18 cellular contexts compared by ENCODE assay signal in genomic region chr1:204361341-204361771, GRCh38. TPM values are rescaled to one million over a fixed set of nuclear protein-coding genes. Genes with fewer than 3 reads are reported as not detected.
DNase-seq lines count a peak whose midpoint lies in the region; ATAC-seq and TF ChIP-seq lines count a peak whose summit lies in the region.
"Had no signal": no experiment of that assay in that cellular context is flagged by ENCODE, and none has a peak within 500 bp of the region (broad histone marks: within the 10 kb centered on the region; RNA-seq: fewer than 3 reads in every experiment).

No MANE protein-coding gene starts in this region.

- DNase-seq in activated CD4-positive, alpha-beta T cell treated with anti-CD3 and anti-CD28 coated beads, Interleukin-2, amount 10 ng/mL, durations not matched to agents 24 days and 14 days = no peak
- DNase-seq in activated CD4-positive, alpha-beta T cell treated with anti-CD3 and anti-CD28 coated beads, Interleukin-2, amount 50 U/mL, for 1 hour = no peak
- DNase-seq in cerebellar cortex (ENCODE audit: low spot score) (peak; percentile 60), progenitor cell of endocrine pancreas (ENCODE audit: low spot score, unreplicated experiment) (no peak), NCI-H2196 (lab: John Stamatoyannopoulos, UW; ENCODE audit: unreplicated experiment) (no peak), NCI-H526 treated with DMSO at 0.1 percent for 48 hours (lab: John Stamatoyannopoulos, UW) (no peak)
- DNase-seq: DMS53, GOT3, MG63, NCI-H1092 treated with DMSO at 0.1 percent for 48 hours, NCI-H1694, NCI-H446 treated with DMSO at 0.1 percent for 48 hours, NCI-H774, Peyer's patch, Right ventricle myocardium superior had no signal

- no peaks in the 10 kb centered on the region for H3K36me3 Mint-ChIP-seq in activated CD4-positive, alpha-beta T cell treated with anti-CD3 and anti-CD28 coated beads, Interleukin-2, amount 10 ng/mL, durations not matched to agents 24 days and 14 days (ENCODE audit: low read depth)
- H3K36me3 Mint-ChIP-seq in progenitor cell of endocrine pancreas (ENCODE audit: insufficient read depth) = no peaks in the 10 kb centered on the region

- H3K4me3 Mint-ChIP-seq in activated CD4-positive, alpha-beta T cell treated with anti-CD3 and anti-CD28 coated beads, Interleukin-2, amount 10 ng/mL, durations not matched to agents 24 days and 14 days = no peak overlapping the region
- H3K4me3 Mint-ChIP-seq in progenitor cell of endocrine pancreas (ENCODE audit: low read depth) = no peak overlapping the region

- no peaks in the 10 kb centered on the region; the same call in 1 of the 2 replicates for H3K4me1 ChIP-seq in HEK293 (ENCODE audit: control insufficient read depth, insufficient read depth, low read length)

- intact Hi-C loops in activated CD4-positive, alpha-beta T cell treated with anti-CD3 and anti-CD28 coated beads, Interleukin-2, amount 10 ng/mL, durations not matched to agents 24 days and 14 days (cut with micrococcal nuclease) = loop anchor here (5.0 kb wide), 2 partner anchors 59 to 141 kb away; no protein-coding TSS in a partner anchor

- no peaks in the 10 kb centered on the region for H3K36me3 ChIP-seq in HEK293 (ENCODE audit: control insufficient read depth in 2 of 2, insufficient read depth in 1 of 2, low read length in 2 of 2)
- H3K36me3 ChIP-seq: MG63, Peyer's patch had no signal

- ATAC-seq in HG02610 (IDR thresholded peaks at IDR 0.05; ENCODE audit: unreplicated experiment) = no peak

- H3K27ac Mint-ChIP-seq in activated CD4-positive, alpha-beta T cell treated with anti-CD3 and anti-CD28 coated beads, Interleukin-2, amount 10 ng/mL, durations not matched to agents 24 days and 14 days = peak overlapping the region; percentile 34
- H3K27ac Mint-ChIP-seq in progenitor cell of endocrine pancreas = peak overlapping the region; percentile 36

- no peaks in the 10 kb centered on the region for H3K9me3 Mint-ChIP-seq in activated CD4-positive, alpha-beta T cell treated with anti-CD3 and anti-CD28 coated beads, Interleukin-2, amount 10 ng/mL, durations not matched to agents 24 days and 14 days
- no peaks in the 10 kb centered on the region for H3K9me3 Mint-ChIP-seq in progenitor cell of endocrine pancreas (ENCODE audit: low read depth)

- POLR2A ChIA-PET in HEK293 (lab: Yijun Ruan, JAX) = no interaction called here

- TF ChIP-seq CTCF in HEK293 (tag by site-specific recombination; IDR thresholded peaks at IDR 0.05) (no peak), progenitor cell of endocrine pancreas (IDR thresholded peaks at IDR 0.05; ENCODE audit: unreplicated experiment) (no peak)

- H3K9me3 ChIP-seq in HEK293 (ENCODE audit: control insufficient read depth, insufficient read depth, low read depth, low read length) = no peaks in the 10 kb centered on the region
- H3K9me3 ChIP-seq: MG63, Peyer's patch had no signal

- H3K4me1 Mint-ChIP-seq in activated CD4-positive, alpha-beta T cell treated with anti-CD3 and anti-CD28 coated beads, Interleukin-2, amount 10 ng/mL, durations not matched to agents 24 days and 14 days = peaks cover 36% of the 10 kb centered on the region
- H3K4me1 Mint-ChIP-seq in progenitor cell of endocrine pancreas (ENCODE audit: low read depth) = peaks cover 42% of the 10 kb centered on the region

- peaks cover 11% of the 10 kb centered on the region for H3K27me3 Mint-ChIP-seq in activated CD4-positive, alpha-beta T cell treated with anti-CD3 and anti-CD28 coated beads, Interleukin-2, amount 10 ng/mL, durations not matched to agents 24 days and 14 days
- peaks cover 7% of the 10 kb centered on the region for H3K27me3 Mint-ChIP-seq in progenitor cell of endocrine pancreas

- CTCF ChIA-PET in HEK293 (lab: Yijun Ruan, JAX) = interaction anchor here (0.5 to 7.9 kb wide), 10 partner anchors 34 to 232 kb away, joined by 3 to 178 read pairs (median 16); partner anchors contain the start of genes GOLT1A and REN

- H3K4me3 ChIP-seq in HEK293 (ENCODE audit: low read depth, low read length) = no peak overlapping the region
- H3K4me3 ChIP-seq: MG63, Peyer's patch had no signal

- H3K27ac ChIP-seq in HEK293 (ENCODE audit: extremely low read depth, low read depth, low read length) = no peak overlapping the region
- H3K27ac ChIP-seq: C4-2B, Peyer's patch had no signal

TF ChIP-seq in HEK293, 187 proteins besides CTCF, POLR2A, EP300 and RAD21:
- TF ChIP-seq GLIS1 (tag by site-specific recombination; IDR thresholded peaks at IDR 0.05) (0 out of 2 replicates have a peak, but pooled peaks have one; percentile 11), ZNF785 (tag by site-specific recombination; IDR thresholded peaks at IDR 0.05) (no peak), ZSCAN16 (tag by site-specific recombination; IDR thresholded peaks at IDR 0.05) (no peak)

RNA-seq across cellular contexts. Expression of gene PLEKHA6, which starts 1.6 kb away (rescaled TPM):
- total RNA-seq in activated CD4-positive, alpha-beta T cell treated with anti-CD3 and anti-CD28 coated beads, Interleukin-2, amount 10 ng/mL, durations not matched to agents 24 days and 14 days = 0.07 and 0.47 TPM in 2 replicates
- total RNA-seq in progenitor cell of endocrine pancreas = 66.9 and 71.5 TPM in 2 replicates

RNA-seq across cellular contexts. Expression of gene PPP1R15B, which starts 50.3 kb away (rescaled TPM):
- total RNA-seq in activated CD4-positive, alpha-beta T cell treated with anti-CD3 and anti-CD28 coated beads, Interleukin-2, amount 10 ng/mL, durations not matched to agents 24 days and 14 days = 70.9 and 74.0 TPM in 2 replicates
- 42.6 and 43.3 TPM in 2 replicates for total RNA-seq in progenitor cell of endocrine pancreas

Comparison
In these comparisons a context has a peak if more than half of its experiments do, and no peak if none do; other contexts are left out.
1. RNA of gene PLEKHA6, which starts 1.6 kb away (total RNA-seq): 66.9 to 71.5 TPM in progenitor cell of endocrine pancreas; 0.07 to 0.47 TPM in activated CD4-positive, alpha-beta T cell treated with anti-CD3 and anti-CD28 coated beads, Interleukin-2, amount 10 ng/mL, durations not matched to agents 24 days and 14 days; every median in the first group is over 10 times any median in the second.